Comparison of ENCODE assay signal across 8 cellular contexts in the genomic region with DNA sequence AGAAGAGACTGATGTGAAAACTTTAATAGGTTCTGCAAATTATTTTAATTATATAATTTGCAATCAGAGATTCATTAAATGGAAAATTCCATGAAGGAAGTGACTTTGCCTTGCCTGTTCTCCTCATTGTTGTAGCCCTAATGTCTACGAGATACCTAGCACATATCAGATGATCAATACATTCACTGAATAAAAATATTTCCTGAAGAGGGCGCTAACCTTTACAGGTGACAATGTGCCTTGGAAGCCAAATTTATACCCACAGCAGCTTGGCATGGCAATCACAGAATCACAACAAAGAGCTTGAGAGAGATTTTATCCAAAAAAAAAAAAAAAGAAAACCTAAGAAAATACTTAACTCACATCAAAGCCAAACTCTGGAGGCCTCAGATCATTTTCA. TPM values are rescaled to one million over a fixed set of nuclear protein-coding genes. Genes with fewer than 3 reads are reported as not detected.
DNase-seq lines count a peak whose midpoint lies in the region; TF ChIP-seq lines count a peak whose summit lies in the region.

No MANE protein-coding gene starts in this region.

- in situ Hi-C loops in GM13976 (cut with MboI; ENCODE audit: low sequenced_read_pairs, unreplicated experiment), result no loop called here

- H3K4me1 ChIP-seq in OCI-LY1 (ENCODE audit: insufficient read depth, low read length, severe bottlenecking), result no peaks in the 10 kb centered on the region
- H3K4me1 ChIP-seq in fibroblast of lung (ENCODE audit: control insufficient read depth, extremely low read depth, insufficient read depth, low read length), result no peaks in the 10 kb centered on the region
- H3K4me1 ChIP-seq in vagina, result no peaks in the 10 kb centered on the region
- no peaks in the 10 kb centered on the region for H3K4me1 ChIP-seq in uterus

- H3K9me2 ChIP-seq in OCI-LY1 (ENCODE audit: low read depth, low read length), result no peaks in the 10 kb centered on the region

- H3K79me2 ChIP-seq in OCI-LY1 (ENCODE audit: insufficient read depth, low read length) (no peaks in the 10 kb centered on the region), fibroblast of lung (ENCODE audit: control insufficient read depth, insufficient read depth, low read length) (no peaks in the 10 kb centered on the region)

- H2AFZ ChIP-seq in OCI-LY1 (ENCODE audit: low read length) (no peak overlapping the region), fibroblast of lung (ENCODE audit: low read length) (no peak overlapping the region)

- intact Hi-C loops in vagina (cut with DNase I) (no loop called here), uterus (cut with DNase I; ENCODE audit: low total_unique reads) (no loop called here)

- H3K9ac ChIP-seq in OCI-LY1 (ENCODE audit: low read length), result no peak overlapping the region
- no peak overlapping the region for H3K9ac ChIP-seq in fibroblast of lung (ENCODE audit: insufficient read depth, low read length)

- H3K4me3 ChIP-seq in AG10803 (ENCODE audit: low read length), result no peak overlapping the region
- no peak overlapping the region for H3K4me3 ChIP-seq in OCI-LY1 (ENCODE audit: low read depth, low read length, poor library complexity, severe bottlenecking)
- H3K4me3 ChIP-seq in fibroblast of lung (replicated peaks in 1 of 4; ENCODE audit: control extremely low read depth in 1 of 4, insufficient read depth in 1 of 4, low read depth in 3 of 4, low read length in 4 of 4), result no peak overlapping the region
- no peak overlapping the region for H3K4me3 ChIP-seq in vagina
- H3K4me3 ChIP-seq in uterus, result no peak overlapping the region

- TF ChIP-seq CTCF in AG10803 (conservative IDR thresholded peaks at IDR 0.05; ENCODE audit: low read length) (peak; percentile 29; the same call in 1 of the 2 replicates), GM13976 (IDR thresholded peaks at IDR 0.05; ENCODE audit: borderline replicate concordance, control extremely low read depth, extremely low read depth, insufficient read depth, missing control alignments) (peak; percentile 15), OCI-LY1 (IDR thresholded peaks at IDR 0.05; ENCODE audit: low read length) (peak; percentile 53), fibroblast of lung (conservative IDR thresholded peaks at IDR 0.05 in 1 of 2, IDR thresholded peaks at IDR 0.05 in 1 of 2; ENCODE audit: low read depth in 1 of 2, low read length in 2 of 2) (peak; percentile 14 to 20), vagina (IDR thresholded peaks at IDR 0.05) (no peak), uterus (IDR thresholded peaks at IDR 0.05) (no peak)

- H3F3A ChIP-seq in OCI-LY1 (ENCODE audit: insufficient read depth, low read length), result no peaks in the 10 kb centered on the region

- H3K36me3 ChIP-seq in OCI-LY1 (ENCODE audit: insufficient read depth, low read length), result peaks cover 82% of the 10 kb centered on the region
- peaks cover 5% of the 10 kb centered on the region for H3K36me3 ChIP-seq in fibroblast of lung (ENCODE audit: control insufficient read depth, insufficient read depth, low read length)
- H3K36me3 ChIP-seq in vagina, result peaks cover 0 to 37% of the 10 kb centered on the region in 2 donors
- H3K36me3 ChIP-seq in uterus, result no peaks in the 10 kb centered on the region

- no peaks in the 10 kb centered on the region for H3K9me3 ChIP-seq in OCI-LY1 (ENCODE audit: low read length)
- no peaks in the 10 kb centered on the region for H3K9me3 ChIP-seq in fibroblast of lung (ENCODE audit: control insufficient read depth, insufficient read depth, low read depth, low read length)
- H3K9me3 ChIP-seq in vagina, result no peaks in the 10 kb centered on the region
- H3K9me3 ChIP-seq in uterus, result no peaks in the 10 kb centered on the region

- TF ChIP-seq POLR2A in vagina (IDR thresholded peaks at IDR 0.05) (no peak), uterus (IDR thresholded peaks at IDR 0.05) (no peak)

- H3K27ac ChIP-seq in OCI-LY1 (ENCODE audit: low read depth, low read length, poor library complexity, severe bottlenecking) (no peak overlapping the region), fibroblast of lung (ENCODE audit: insufficient read depth, low read length) (no peak overlapping the region), vagina (no peak overlapping the region), uterus (no peak overlapping the region)

- H3K4me2 ChIP-seq in OCI-LY1 (ENCODE audit: low read length), result no peak overlapping the region
- H3K4me2 ChIP-seq in fibroblast of lung (ENCODE audit: extremely low read depth, insufficient read depth, low read length), result no peak overlapping the region

- H4K20me1 ChIP-seq in OCI-LY1 (ENCODE audit: insufficient read depth, low read length) (no peaks in the 10 kb centered on the region), fibroblast of lung (ENCODE audit: control insufficient read depth, extremely low read depth, insufficient read depth, low read length) (no peaks in the 10 kb centered on the region)

- peak; percentile 27 for DNase-seq in AG10803 (ENCODE audit: low read depth)
- peak; percentile 44 for DNase-seq in GM13976 (ENCODE audit: low spot score)
- DNase-seq in fibroblast of lung (ENCODE audit: low read depth in 2 of 2), result peak in 1 of 2 donors; percentile 11
- DNase-seq in vagina (ENCODE audit: extremely low spot score in 2 of 2), result no peak
- DNase-seq in NCI-H226, result no peak
- DNase-seq in stimulated activated CD4-positive, alpha-beta T cell treated with anti-CD3 and anti-CD28 coated beads, Interleukin-1b, Interleukin-23, amount 100 ng/mL, for 48 hours, result no peak
- DNase-seq in uterus, result no peak

- H3K27me3 ChIP-seq in OCI-LY1 (ENCODE audit: insufficient read depth, low read length) (no peaks in the 10 kb centered on the region), fibroblast of lung (ENCODE audit: control insufficient read depth, insufficient read depth, low read length) (no peaks in the 10 kb centered on the region), vagina (no peaks in the 10 kb centered on the region), uterus (no peaks in the 10 kb centered on the region)

RNA-seq across cellular contexts. Expression of gene HAUS6, which starts 17.4 kb away (rescaled TPM):
- total RNA-seq in fibroblast of lung (11.6 and 15.4 TPM in 2 replicates), vagina (7.1 TPM), uterus (10 to 100 TPM in 3 of 4 donors, 1 to 10 TPM in 1; 1.5 to 26.0 (median 14.4) TPM)
- 9.6 and 12.1 TPM in 2 replicates for polyA plus RNA-seq in fibroblast of lung
- 6.7 and 9.0 TPM in 2 replicates for polyA plus RNA-seq in fibroblast of lung (2012)
- 1.2 and 1.7 TPM in 2 replicates for polyA minus RNA-seq in fibroblast of lung (ENCODE audit: low replicate concordance)

RNA-seq across cellular contexts. Expression of gene RRAGA, which starts 36.1 kb away (rescaled TPM):
- total RNA-seq in fibroblast of lung (43.1 and 62.9 TPM in 2 replicates), vagina (68.0 TPM), uterus (100 to 1,000 TPM in 1 of 4 donors, 10 to 100 TPM in 3; 37.1 to 108 (median 62.5) TPM)
- 186 and 217 TPM in 2 replicates for polyA plus RNA-seq in fibroblast of lung
- polyA plus RNA-seq in fibroblast of lung (2012), result 133 and 161 TPM in 2 replicates
- 70.6 and 94.8 TPM in 2 replicates for polyA minus RNA-seq in fibroblast of lung (ENCODE audit: low replicate concordance)

RNA-seq across cellular contexts. Expression of gene PLIN2, which starts 42.0 kb away (rescaled TPM):
- total RNA-seq in fibroblast of lung, result 384 and 664 TPM in 2 replicates
- 129 and 166 TPM in 2 replicates for polyA plus RNA-seq in fibroblast of lung
- 71.5 and 99.2 TPM in 2 replicates for polyA plus RNA-seq in fibroblast of lung (2012)
- 162 and 214 TPM in 2 replicates for polyA minus RNA-seq in fibroblast of lung (ENCODE audit: low replicate concordance)
- 367 TPM for total RNA-seq in vagina
- 100 to 1,000 TPM in 2 of 4 donors, 10 to 100 TPM in 2; 14.1 to 188 (median 91.8) TPM for total RNA-seq in uterus

RNA-seq across cellular contexts. Expression of gene SAXO1, which starts 52.3 kb away (rescaled TPM):
- total RNA-seq in fibroblast of lung, result under 0.01 and 0.17 TPM in 2 replicates
- 0.01 TPM in 1 of 2 replicates, not detected in the other for polyA plus RNA-seq in fibroblast of lung
- 0.02 and 0.10 TPM in 2 replicates for polyA plus RNA-seq in fibroblast of lung (2012)
- not detected in 2 replicates for polyA minus RNA-seq in fibroblast of lung (ENCODE audit: low replicate concordance)
- not detected for total RNA-seq in vagina
- under 1 TPM in 2 of 4 donors, not detected in 2; 0.14 to 0.37 TPM for total RNA-seq in uterus

Comparison
In these comparisons a context has a peak if more than half of its experiments do, and no peak if none do; other contexts are left out.
1. DNase-seq: peak in AG10803 (single experiment) and GM13976 (single experiment); none in vagina (0 of 2), NCI-H226 (single experiment), stimulated activated CD4-positive, alpha-beta T cell treated with anti-CD3 and anti-CD28 coated beads, Interleukin-1b, Interleukin-23, amount 100 ng/mL, for 48 hours (single experiment) and uterus (0 of 2).
2. CTCF ChIP-seq: peak in AG10803 (single experiment), GM13976 (single experiment), OCI-LY1 (single experiment) and fibroblast of lung (2 of 2); none in vagina (0 of 3) and uterus (0 of 4).